In the genomic region with DNA sequence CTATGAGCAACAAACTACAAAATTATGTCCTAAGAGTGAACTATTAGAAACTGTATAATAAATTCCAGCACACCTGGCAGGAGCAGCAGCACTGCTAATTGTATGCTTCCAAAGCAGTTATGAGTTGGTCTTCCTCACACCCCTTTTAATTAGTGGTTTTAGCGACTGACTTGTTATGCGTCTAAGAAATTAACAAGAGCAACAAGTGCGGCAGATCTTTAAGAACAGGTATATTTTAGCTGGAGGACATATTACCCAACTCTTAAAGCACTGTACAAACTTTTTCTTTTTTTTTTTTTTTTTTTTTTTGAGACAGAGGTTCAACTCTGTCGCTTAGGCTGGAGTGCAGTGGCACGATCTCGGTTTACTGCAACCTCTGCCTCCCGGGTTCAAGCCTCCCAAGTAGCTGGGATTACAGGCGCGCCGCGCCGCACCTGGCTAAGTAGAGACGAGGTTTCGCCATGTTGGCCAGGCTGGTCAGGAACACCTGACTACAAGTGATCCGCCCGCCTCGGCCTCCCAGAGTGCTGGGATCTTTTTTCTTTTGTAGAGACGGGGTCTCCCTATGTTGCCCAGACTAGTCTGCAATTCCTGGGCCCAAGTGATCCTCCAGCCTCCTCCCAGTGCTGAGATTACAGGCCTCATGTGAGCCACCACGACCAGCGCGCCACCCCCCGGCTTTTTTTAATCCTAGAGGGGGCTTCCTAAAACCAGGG, we compare ENCODE assay signal across 8 cellular contexts. TPM values are rescaled to one million over a fixed set of nuclear protein-coding genes. Genes with fewer than 3 reads are reported as not detected.
DNase-seq lines count a peak whose midpoint lies in the region; ATAC-seq and TF ChIP-seq lines count a peak whose summit lies in the region.

No MANE protein-coding gene starts in this region.

- H3K4me1 ChIP-seq in Caco-2 (peaks cover 10% of the 10 kb centered on the region; the same call in 1 of the 2 replicates), HUES64 (ENCODE audit: insufficient read depth, low read length) (peaks cover 12% of the 10 kb centered on the region; the same call in 1 of the 2 replicates), stomach (peaks cover 12 to 35% (median 30%) of the 10 kb centered on the region in 4 donors)

- no peak for ATAC-seq in HG02938 (IDR thresholded peaks at IDR 0.05; ENCODE audit: unreplicated experiment)

- peak overlapping the region; percentile 99 for H3K4me3 Mint-ChIP-seq in Caco-2 (ENCODE audit: unreplicated experiment)
- H3K4me3 Mint-ChIP-seq in activated naive CD8-positive, alpha-beta T cell treated with anti-CD3 and anti-CD28 coated beads for 36 hours: peak overlapping the region; percentile 97
- H3K4me3 Mint-ChIP-seq in nephron: peak overlapping the region; percentile 71 to 100 (median 99)

- CTCF ChIA-PET in Caco-2 (lab: Charles Lee): interaction anchor here (1.1 to 1.2 kb wide), 2 partner anchors 159 to 218 kb away, joined by 4 to 10 read pairs; no protein-coding TSS in a partner anchor

- no peak for TF ChIP-seq POLR2A in stomach (IDR thresholded peaks at IDR 0.05)

- TF ChIP-seq CTCF in Caco-2 (IDR thresholded peaks at IDR 0.05; ENCODE audit: insufficient read depth in 1 of 2, low read depth in 1 of 2, low read length in 1 of 2, severe bottlenecking in 1 of 2, unreplicated experiment in 1 of 2): no peak
- no peak for TF ChIP-seq CTCF in nephron (IDR thresholded peaks at IDR 0.05; ENCODE audit: unreplicated experiment in 3 of 3)
- TF ChIP-seq CTCF in stomach (IDR thresholded peaks at IDR 0.05): no peak

- no peaks in the 10 kb centered on the region; the same call in 1 of the 2 replicates for H3K36me3 ChIP-seq in Caco-2 (ENCODE audit: control insufficient read depth, insufficient read depth, low read length)
- peaks cover 32% of the 10 kb centered on the region for H3K36me3 ChIP-seq in HUES64 (ENCODE audit: insufficient read depth, low read length)
- peaks cover 4 to 37% (median 31%) of the 10 kb centered on the region in 4 donors for H3K36me3 ChIP-seq in stomach

- DNase-seq in Caco-2 (no peak), stomach (no peak), RPMI8226 (no peak), KG1 (lab: John Stamatoyannopoulos, UW) (no peak)
- no peak for DNase-seq in activated naive CD8-positive, alpha-beta T cell treated with anti-CD3 and anti-CD28 coated beads for 36 hours

- no peak overlapping the region for H3K9ac ChIP-seq in HUES64 (ENCODE audit: low read depth, low read length)

- WGBS in HUES64: 84% methylated on average over 20 of the region's 22 CpGs
- 57 to 70% (median 62%) methylated on average over 18 to 22 of the region's 22 CpGs for WGBS in stomach, 5 donors

- H3K4me3 ChIP-seq in Caco-2 (ENCODE audit: low read depth, low read length) (no peak overlapping the region), HUES64 (ENCODE audit: low read length) (0 out of 2 replicates have a peak overlapping the region, but pooled peaks have one; percentile 2), stomach (no peak overlapping the region)

- H3K27ac ChIP-seq in HUES64 (ENCODE audit: low read depth, low read length): no peak overlapping the region
- H3K27ac ChIP-seq in stomach: no peak overlapping the region

- POLR2A ChIA-PET in Caco-2 (lab: Charles Lee): interaction anchor here (1.5 kb wide), 2 partner anchors 48 to 58 kb away, joined by 3 to 7 read pairs; partner anchors contain the start of gene CDK12

- H3K36me3 Mint-ChIP-seq in Caco-2 (ENCODE audit: insufficient read depth, unreplicated experiment) (peaks cover 47% of the 10 kb centered on the region), nephron (ENCODE audit: low read depth) (peaks cover 18% of the 10 kb centered on the region)
- H3K36me3 Mint-ChIP-seq in activated naive CD8-positive, alpha-beta T cell treated with anti-CD3 and anti-CD28 coated beads for 36 hours: peaks cover 14% of the 10 kb centered on the region

- H3K27me3 Mint-ChIP-seq in Caco-2 (ENCODE audit: insufficient read depth, unreplicated experiment): no peaks in the 10 kb centered on the region
- H3K27me3 Mint-ChIP-seq in activated naive CD8-positive, alpha-beta T cell treated with anti-CD3 and anti-CD28 coated beads for 36 hours: no peaks in the 10 kb centered on the region
- H3K27me3 Mint-ChIP-seq in nephron (ENCODE audit: low read depth): no peaks in the 10 kb centered on the region

- peaks cover 12% of the 10 kb centered on the region for H3K4me1 Mint-ChIP-seq in Caco-2 (ENCODE audit: low read depth, unreplicated experiment)
- H3K4me1 Mint-ChIP-seq in activated naive CD8-positive, alpha-beta T cell treated with anti-CD3 and anti-CD28 coated beads for 36 hours: peaks cover 52% of the 10 kb centered on the region
- H3K4me1 Mint-ChIP-seq in nephron: peaks cover 10% of the 10 kb centered on the region

- H3K9me3 Mint-ChIP-seq in Caco-2 (ENCODE audit: unreplicated experiment) (no peaks in the 10 kb centered on the region), nephron (no peaks in the 10 kb centered on the region)
- H3K9me3 Mint-ChIP-seq in activated naive CD8-positive, alpha-beta T cell treated with anti-CD3 and anti-CD28 coated beads for 36 hours: no peaks in the 10 kb centered on the region

- no peak for TF ChIP-seq EP300 in stomach (IDR thresholded peaks at IDR 0.05)

- H3K9me3 ChIP-seq in Caco-2 (no peaks in the 10 kb centered on the region), HUES64 (ENCODE audit: insufficient read depth, low read depth, low read length) (no peaks in the 10 kb centered on the region), stomach (no peaks in the 10 kb centered on the region)

- H3K27ac Mint-ChIP-seq in Caco-2 (ENCODE audit: unreplicated experiment): peak overlapping the region; percentile 81
- peak overlapping the region; percentile 92 for H3K27ac Mint-ChIP-seq in activated naive CD8-positive, alpha-beta T cell treated with anti-CD3 and anti-CD28 coated beads for 36 hours
- no peak overlapping the region for H3K27ac Mint-ChIP-seq in nephron

- H3K27me3 ChIP-seq in Caco-2 (replicated peaks; ENCODE audit: control insufficient read depth, insufficient read depth, low read length) (no peaks in the 10 kb centered on the region), HUES64 (ENCODE audit: insufficient read depth, low read length) (no peaks in the 10 kb centered on the region), stomach (no peaks in the 10 kb centered on the region)

- BruUV-seq in Caco-2 (replicated peaks; lab: Mats Ljungman, UMichigan): no TSS peak

- intact Hi-C loops in Caco-2 (cut with micrococcal nuclease; ENCODE audit: unreplicated experiment): loop anchor here (5.0 kb wide), 2 partner anchors 49 to 121 kb away; partner anchors contain the start of gene MED1
- intact Hi-C loops in stomach (cut with DNase I; ENCODE audit: low total_unique reads): no loop called here

RNA-seq across cellular contexts. Expression of gene FBXL20, which starts 1.6 kb away (rescaled TPM):
- total RNA-seq in Caco-2 (2022) (11.2 and 12.6 TPM in 2 replicates), stomach (10 to 100 TPM in 3 of 5 donors, 1 to 10 TPM in 2; 6.7 to 18.4 (median 11.1) TPM)
- polyA plus RNA-seq in HUES64 (2013, experiment 1 of 2): 4.3 TPM
- polyA plus RNA-seq in HUES64 (2013, experiment 2 of 2): 6.4 TPM
- total RNA-seq in activated naive CD8-positive, alpha-beta T cell treated with anti-CD3 and anti-CD28 coated beads for 36 hours: 10 to 100 TPM; 15.7 to 16.3 TPM
- polyA plus RNA-seq in stomach: 1 to 10 TPM; 1.5 to 1.8 (median 1.7) TPM

RNA-seq across cellular contexts. Expression of gene MED1, which starts 48.0 kb away (rescaled TPM):
- 58.9 and 62.2 TPM in 2 replicates for total RNA-seq in Caco-2 (2022)
- 35.9 TPM for polyA plus RNA-seq in HUES64 (2013, experiment 1 of 2)
- 37.2 TPM for polyA plus RNA-seq in HUES64 (2013, experiment 2 of 2)
- 10 to 100 TPM; 78.4 to 83.1 TPM for total RNA-seq in activated naive CD8-positive, alpha-beta T cell treated with anti-CD3 and anti-CD28 coated beads for 36 hours
- 10 to 100 TPM in 4 of 5 donors, 1 to 10 TPM in 1; 6.4 to 48.7 (median 19.7) TPM for total RNA-seq in stomach
- polyA plus RNA-seq in stomach: 1 to 10 TPM; 5.1 to 7.4 (median 6.9) TPM

RNA-seq across cellular contexts. Expression of gene CDK12, which starts 58.2 kb away (rescaled TPM):
- total RNA-seq in Caco-2 (2022) (85.5 and 86.6 TPM in 2 replicates), stomach (10 to 100 TPM; 25.8 to 66.5 (median 45.6) TPM)
- polyA plus RNA-seq in HUES64 (2013, experiment 1 of 2): 32.1 TPM
- polyA plus RNA-seq in HUES64 (2013, experiment 2 of 2): 29.2 TPM
- 10 to 100 TPM; 78.8 to 82.1 TPM for total RNA-seq in activated naive CD8-positive, alpha-beta T cell treated with anti-CD3 and anti-CD28 coated beads for 36 hours
- polyA plus RNA-seq in stomach: 1 to 10 TPM; 5.1 to 5.5 (median 5.2) TPM

Comparison
In these comparisons a context has a peak if more than half of its experiments do, and no peak if none do; other contexts are left out.
1. H3K27ac Mint-ChIP-seq: peak in Caco-2 (single experiment) and activated naive CD8-positive, alpha-beta T cell treated with anti-CD3 and anti-CD28 coated beads for 36 hours (single experiment); none in nephron (0 of 3).
2. Peak in every context shown above with its lines, with median percentiles within 50 percentile points of each other: H3K4me3 Mint-ChIP-seq.